9 cellular contexts compared by ENCODE assay signal in genomic region chr3:46538803-46539442, GRCh38. TPM values are rescaled to one million over a fixed set of nuclear protein-coding genes. Genes with fewer than 3 reads are reported as not detected.
A peak's percentile ranks its signal among the peaks of the same experiment; 100 is the strongest.
DNase-seq lines count a peak whose midpoint lies in the region; ATAC-seq and TF ChIP-seq lines count a peak whose summit lies in the region.
"Had no signal": no experiment of that assay in that cellular context is flagged by ENCODE, and none has a peak within 500 bp of the region (broad histone marks: within the 10 kb centered on the region; RNA-seq: fewer than 3 reads in every experiment).

No MANE protein-coding gene starts in this region.

- no peak for TF ChIP-seq CTCF in HL-60 (IDR thresholded peaks at IDR 0.05; ENCODE audit: insufficient read depth, low read length)
- no peak for TF ChIP-seq CTCF in colonic mucosa (IDR thresholded peaks at IDR 0.05)
- TF ChIP-seq CTCF in osteoblast (IDR thresholded peaks at IDR 0.05; ENCODE audit: extremely low read depth, low read depth, low read length) = no peak
- TF ChIP-seq CTCF in upper lobe of right lung (IDR thresholded peaks at IDR 0.05) = no peak

- intact Hi-C loops in colonic mucosa (cut with DNase I) = no loop called here
- intact Hi-C loops in upper lobe of right lung (cut with DNase I) = no loop called here

- H2AFZ ChIP-seq in osteoblast (ENCODE audit: low read length) = peak overlapping the region; percentile 85

- H3K4me3 ChIP-seq in HL-60 (replicated peaks; ENCODE audit: insufficient read depth, low read length) (no peak overlapping the region), colonic mucosa (no peak overlapping the region), osteoblast (ENCODE audit: insufficient read depth, low read length) (peak overlapping the region; percentile 62), upper lobe of right lung (peak overlapping the region; percentile 11)

- peak; percentile 81 for DNase-seq in CD1c-positive myeloid dendritic cell (ENCODE audit: extremely low spot score)
- peak; percentile 30 to 91 for DNase-seq in HL-60 (ENCODE audit: low read depth in 1 of 2, low spot score in 1 of 2)
- DNase-seq in colonic mucosa = peak; percentile 61
- peak; percentile 83 for DNase-seq in osteoblast (ENCODE audit: insufficient read length, low spot score, missing footprints)
- DNase-seq in upper lobe of right lung = peak; percentile 73
- DNase-seq in D341Med (ENCODE audit: low spot score) = no peak

- H3K36me3 ChIP-seq in colonic mucosa (no peaks in the 10 kb centered on the region), osteoblast (ENCODE audit: insufficient read depth, low read length) (no peaks in the 10 kb centered on the region), upper lobe of right lung (no peaks in the 10 kb centered on the region)

- peak overlapping the region; percentile 54 for H3K27ac ChIP-seq in HL-60 (replicated peaks)
- peak overlapping the region; percentile 44 for H3K27ac ChIP-seq in colonic mucosa
- peak overlapping the region; percentile 67 for H3K27ac ChIP-seq in osteoblast (ENCODE audit: low read depth, low read length)
- H3K27ac ChIP-seq in upper lobe of right lung = peak overlapping the region; percentile 47

- ATAC-seq in GM19467 (IDR thresholded peaks at IDR 0.05; ENCODE audit: unreplicated experiment) = peak; percentile 74
- ATAC-seq in activated CD4-positive, CD25-positive, alpha-beta regulatory T cell treated with anti-CD3 and anti-CD28 coated beads, Interleukin-2, amount 50 U/mL, for 24 hours = peak; percentile 82 to 86
- peak; percentile 87 for ATAC-seq in upper lobe of right lung

- H3K9ac ChIP-seq in colonic mucosa (ENCODE audit: low read depth in 2 of 2, low read length in 2 of 2) = peak overlapping the region in 1 of 2 donors; percentile 4

- H3K27me3 ChIP-seq in HL-60 (ENCODE audit: insufficient read depth, poor library complexity, severe bottlenecking) = no peaks in the 10 kb centered on the region
- H3K27me3 ChIP-seq in colonic mucosa = no peaks in the 10 kb centered on the region
- H3K27me3 ChIP-seq in osteoblast (ENCODE audit: insufficient read depth, low read length) = no peaks in the 10 kb centered on the region
- H3K27me3 ChIP-seq in upper lobe of right lung = no peaks in the 10 kb centered on the region

- H3K9me3 ChIP-seq in colonic mucosa (no peaks in the 10 kb centered on the region), osteoblast (ENCODE audit: low read depth, low read length) (no peaks in the 10 kb centered on the region), upper lobe of right lung (no peaks in the 10 kb centered on the region)

- no peaks in the 10 kb centered on the region for H4K20me1 ChIP-seq in osteoblast (ENCODE audit: insufficient read depth, low read length)

- peak overlapping the region; percentile 79 for H3K4me2 ChIP-seq in osteoblast (ENCODE audit: insufficient read depth, low read length)

- no peaks in the 10 kb centered on the region for H3K79me2 ChIP-seq in osteoblast (ENCODE audit: insufficient read depth, low read length)

- H3K4me1 ChIP-seq in colonic mucosa (no peaks in the 10 kb centered on the region), osteoblast (ENCODE audit: insufficient read depth, low read length) (peaks cover 26% of the 10 kb centered on the region), upper lobe of right lung (peaks cover 14% of the 10 kb centered on the region)

RNA-seq across cellular contexts. Expression of gene LRRC2, which starts 27.2 kb away (rescaled TPM):
- total RNA-seq in colonic mucosa (1 to 10 TPM in 1 of 2 donors, under 1 TPM in 1; 0.44 to 2.0 TPM), osteoblast (4.7 and 5.1 TPM in 2 replicates), upper lobe of right lung (2.9 TPM)

RNA-seq across cellular contexts. Expression of gene RTP3, which starts 41.1 kb away (rescaled TPM):
- total RNA-seq in colonic mucosa (not detected), osteoblast (not detected in 2 replicates), upper lobe of right lung (not detected)
- total RNA-seq: pulmonary artery endothelial cell had no signal

Comparison
In these comparisons a context has a peak if more than half of its experiments do, and no peak if none do; other contexts are left out.
1. H3K4me3 ChIP-seq: peak in osteoblast (single experiment) and upper lobe of right lung (single experiment); none in HL-60 (single experiment) and colonic mucosa (single experiment).
2. Peak in every context shown above with its lines, with median percentiles within 50 percentile points of each other: ATAC-seq and H3K27ac ChIP-seq.